Comparison of ENCODE assay signal across 20 cellular contexts in the genomic region with DNA sequence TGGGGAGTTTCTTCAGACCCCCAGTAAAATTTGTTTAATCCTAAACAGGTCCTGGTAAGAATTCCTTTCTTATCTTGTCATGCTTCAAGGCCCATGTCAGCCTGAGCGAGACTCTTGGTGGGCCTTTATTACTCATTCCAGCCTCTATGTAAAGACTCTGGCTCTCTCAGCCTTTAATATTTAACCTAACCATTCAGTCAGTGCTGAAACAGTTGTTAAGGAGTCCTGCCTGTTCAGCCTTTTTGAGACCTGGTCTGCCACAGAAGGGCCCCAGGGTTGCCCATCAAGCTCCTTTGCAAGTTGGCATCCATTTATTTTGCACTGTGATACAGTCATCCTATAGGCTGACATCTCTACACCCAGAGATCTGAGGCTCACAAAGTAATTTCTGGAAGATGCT.
A peak's percentile ranks its signal among the peaks of the same experiment; 100 is the strongest.
DNase-seq lines count a peak whose midpoint lies in the region; ATAC-seq and TF ChIP-seq lines count a peak whose summit lies in the region.
"Had no signal": no experiment of that assay in that cellular context is flagged by ENCODE, and none has a peak within 500 bp of the region (broad histone marks: within the 10 kb centered on the region; RNA-seq: fewer than 3 reads in every experiment).

No MANE protein-coding gene starts in this region.

- H3K9ac ChIP-seq in HUES6 (ENCODE audit: low read length): peak overlapping the region; percentile 3
- H3K9ac ChIP-seq: BLaER1 treated with 17β-estradiol and CSF1 and Interleukin-3, amounts not matched to agents 10 nM and 100 nM had no signal

- peaks cover 47% of the 10 kb centered on the region for H3K4me1 Mint-ChIP-seq in nephron

- no peak overlapping the region for H3K4me3 Mint-ChIP-seq in nephron
- H3K4me3 Mint-ChIP-seq: CD4-positive, alpha-beta memory T cell had no signal

- H3K36me3 Mint-ChIP-seq in nephron (ENCODE audit: low read depth): no peaks in the 10 kb centered on the region
- H3K36me3 Mint-ChIP-seq: CD4-positive, alpha-beta memory T cell had no signal

- H3K9me3 ChIP-seq in HUES6 (ENCODE audit: control insufficient read depth, insufficient read depth, low read depth, low read length): peaks cover 7% of the 10 kb centered on the region
- H3K9me3 ChIP-seq: SJSA1 had no signal

- H3K9me3 Mint-ChIP-seq in nephron: peaks cover 4% of the 10 kb centered on the region

- H3K27me3 Mint-ChIP-seq in nephron (ENCODE audit: low read depth): no peaks in the 10 kb centered on the region

- no peak overlapping the region for H3K27ac ChIP-seq in HUES6 (ENCODE audit: low read depth, low read length)
- H3K27ac ChIP-seq: BLaER1 treated with 17β-estradiol and CSF1 and Interleukin-3, amounts not matched to agents 10 nM and 100 nM; SJSA1 had no signal

- TF ChIP-seq CTCF in kidney epithelial cell (IDR thresholded peaks at IDR 0.05; ENCODE audit: insufficient read depth, low read length, poor library complexity, severe bottlenecking) (no peak), nephron (IDR thresholded peaks at IDR 0.05; ENCODE audit: unreplicated experiment in 3 of 3) (no peak)

- peak overlapping the region; percentile 74 to 94 (median 86) for H3K27ac Mint-ChIP-seq in nephron
- H3K27ac Mint-ChIP-seq: CD4-positive, alpha-beta memory T cell had no signal

- no peaks in the 10 kb centered on the region for H3K27me3 ChIP-seq in HUES6 (ENCODE audit: control insufficient read depth, insufficient read depth, low read length)
- no peaks in the 10 kb centered on the region for H3K27me3 ChIP-seq in kidney epithelial cell (ENCODE audit: control insufficient read depth, insufficient read depth, low read length)
- H3K27me3 ChIP-seq: BLaER1 treated with 17β-estradiol and CSF1 and Interleukin-3, amounts not matched to agents 10 nM and 100 nM; MG63; SJSA1 had no signal

- no peak for ATAC-seq in HG03175 (IDR thresholded peaks at IDR 0.05; ENCODE audit: unreplicated experiment)
- no peak for ATAC-seq in GM19328 (IDR thresholded peaks at IDR 0.05; ENCODE audit: unreplicated experiment)
- ATAC-seq: HepG2, K562, Right ventricle myocardium inferior had no signal

- no peaks in the 10 kb centered on the region for H3K36me3 ChIP-seq in HUES6 (ENCODE audit: control insufficient read depth, insufficient read depth, low read length)
- H3K36me3 ChIP-seq in kidney epithelial cell (ENCODE audit: control insufficient read depth, insufficient read depth, low read length): no peaks in the 10 kb centered on the region
- H3K36me3 ChIP-seq: BLaER1 treated with 17β-estradiol and CSF1 and Interleukin-3, amounts not matched to agents 10 nM and 100 nM; MG63; SJSA1 had no signal

- H3K4me1 ChIP-seq in HUES6 (ENCODE audit: control insufficient read depth, insufficient read depth, low read length): peaks cover 12% of the 10 kb centered on the region
- H3K4me1 ChIP-seq: BLaER1 treated with 17β-estradiol and CSF1 and Interleukin-3, amounts not matched to agents 10 nM and 100 nM had no signal

- H3K4me3 ChIP-seq in HUES6 (ENCODE audit: low read depth, low read length): no peak overlapping the region
- H3K4me3 ChIP-seq in kidney epithelial cell (ENCODE audit: low read depth, low read length): no peak overlapping the region
- H3K4me3 ChIP-seq: BLaER1 treated with 17β-estradiol and CSF1 and Interleukin-3, amounts not matched to agents 10 nM and 100 nM; K562; MG63; SJSA1 had no signal

- DNase-seq in kidney epithelial cell (ENCODE audit: low read depth) (peak; percentile 35), activated T-cell treated with anti-CD3 and anti-CD28 coated beads for 4 hours (no peak), T-helper 2 cell (no peak)
- DNase-seq: CD4-positive, alpha-beta memory T cell; GDM1; MG63; NCI-H1417; NCI-H1694 treated with DMSO at 0.1 percent for 48 hours; NCI-H446 treated with DMSO at 0.1 percent for 48 hours; NCI-H526 treated with DMSO at 0.1 percent for 48 hours; OCI-M1 had no signal
